Comparison of ENCODE assay signal across 25 cellular contexts in genomic region chr16:63241476-63241875, GRCh38.
"Had no signal": no experiment of that assay in that cellular context is flagged by ENCODE, and none has a peak within 500 bp of the region (broad histone marks: within the 10 kb centered on the region; RNA-seq: fewer than 3 reads in every experiment).

No MANE protein-coding gene starts in this region.

- H2AFZ ChIP-seq: parathyroid adenoma had no signal

- H3K9ac ChIP-seq: parathyroid adenoma had no signal

- H3K9me3 ChIP-seq: psoas muscle, right atrium auricular region, right lobe of liver, tibial nerve, uterus had no signal

- DNase-seq: hypothalamus; immature natural killer cell; kidney; left colon; left lung; mesendoderm; naive B cell; natural killer cell; nephron progenitor cell; nucleus accumbens; psoas muscle; right lobe of liver; stimulated activated CD4-positive, alpha-beta T cell treated with anti-CD3 and anti-CD28 coated beads, Interleukin-1b, Interleukin-23, amount 100 ng/mL, for 48 hours; stimulated activated CD4-positive, alpha-beta T cell treated with anti-CD3 and anti-CD28 coated beads, Interleukin-2, amount 100 ng/mL, for 48 hours; stimulated activated CD4-positive, alpha-beta T cell treated with anti-CD3 and anti-CD28 coated beads, Interleukin-4, amount 100 ng/mL, for 4 hours; stimulated activated CD8-positive, alpha-beta memory T cell treated with anti-CD3 and anti-CD28 coated beads, Interleukin-4, amount 100 ng/mL, for 48 hours; stimulated activated naive CD4-positive, alpha-beta T cell treated with Interleukin-2 at 50 U/mL for 16 hours; stimulated activated naive CD8-positive, alpha-beta T cell treated with anti-CD3 and anti-CD28 coated beads, Interleukin-15, amount 100 ng/mL, for 72 hours; substantia nigra; uterus had no signal

- H3K27ac ChIP-seq: left lung, parathyroid adenoma, psoas muscle, right atrium auricular region, right lobe of liver, tibial nerve, uterus had no signal

- H3K4me3 ChIP-seq: left lung, lung, psoas muscle, right atrium auricular region, right lobe of liver, smooth muscle cell, tibial nerve, uterus had no signal

- H3K36me3 ChIP-seq: left lung, right atrium auricular region, right lobe of liver, tibial nerve, uterus had no signal

- H3K4me1 ChIP-seq: left lung, parathyroid adenoma, psoas muscle, right atrium auricular region, right lobe of liver, tibial nerve, uterus had no signal

- H3K79me2 ChIP-seq: parathyroid adenoma had no signal

- H3K27me3 ChIP-seq: left lung, right atrium auricular region, right lobe of liver, tibial nerve, uterus had no signal

- H3K4me2 ChIP-seq: smooth muscle cell had no signal
